1 cellular context compared by ENCODE assay signal in the genomic region with DNA sequence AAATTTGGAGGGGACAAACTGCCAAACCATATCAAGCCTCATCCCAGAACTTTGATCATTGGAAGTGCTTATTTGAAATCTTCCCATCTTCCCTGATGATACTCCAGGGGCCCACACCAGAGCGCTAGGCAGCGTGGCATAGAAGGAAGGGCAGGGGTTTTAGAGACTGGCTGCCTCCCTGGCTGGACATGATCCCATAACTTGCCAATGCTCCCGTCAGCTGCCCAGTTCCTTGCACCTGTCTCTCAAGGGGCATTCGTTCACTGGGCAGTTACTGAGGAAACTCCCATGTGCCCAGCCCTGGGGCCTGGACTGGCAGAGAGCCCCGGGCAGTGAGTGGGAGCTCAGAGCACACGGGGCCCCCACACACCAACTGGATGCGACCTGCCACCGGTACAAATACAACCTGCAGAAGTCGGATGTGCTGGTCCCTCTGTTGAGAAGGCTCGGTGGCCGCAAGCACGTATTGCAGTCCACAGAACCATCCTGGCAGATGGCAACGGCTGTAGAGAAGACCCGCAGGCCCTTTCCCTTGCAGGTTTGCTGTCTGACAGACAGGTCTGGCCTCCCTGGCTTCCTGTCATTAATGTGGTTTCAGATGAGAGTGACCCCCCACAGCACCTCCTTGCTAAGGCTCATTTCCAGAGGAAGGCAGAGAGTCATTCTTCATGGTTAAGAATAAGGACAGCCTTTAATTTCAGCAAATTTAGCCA.
TF ChIP-seq lines count a peak whose summit lies in the region.

No MANE protein-coding gene starts in this region.

TF ChIP-seq in GM23338, 12 proteins besides CTCF, POLR2A, EP300 and RAD21 (continued from another document):
- TF ChIP-seq, protein P1, sequence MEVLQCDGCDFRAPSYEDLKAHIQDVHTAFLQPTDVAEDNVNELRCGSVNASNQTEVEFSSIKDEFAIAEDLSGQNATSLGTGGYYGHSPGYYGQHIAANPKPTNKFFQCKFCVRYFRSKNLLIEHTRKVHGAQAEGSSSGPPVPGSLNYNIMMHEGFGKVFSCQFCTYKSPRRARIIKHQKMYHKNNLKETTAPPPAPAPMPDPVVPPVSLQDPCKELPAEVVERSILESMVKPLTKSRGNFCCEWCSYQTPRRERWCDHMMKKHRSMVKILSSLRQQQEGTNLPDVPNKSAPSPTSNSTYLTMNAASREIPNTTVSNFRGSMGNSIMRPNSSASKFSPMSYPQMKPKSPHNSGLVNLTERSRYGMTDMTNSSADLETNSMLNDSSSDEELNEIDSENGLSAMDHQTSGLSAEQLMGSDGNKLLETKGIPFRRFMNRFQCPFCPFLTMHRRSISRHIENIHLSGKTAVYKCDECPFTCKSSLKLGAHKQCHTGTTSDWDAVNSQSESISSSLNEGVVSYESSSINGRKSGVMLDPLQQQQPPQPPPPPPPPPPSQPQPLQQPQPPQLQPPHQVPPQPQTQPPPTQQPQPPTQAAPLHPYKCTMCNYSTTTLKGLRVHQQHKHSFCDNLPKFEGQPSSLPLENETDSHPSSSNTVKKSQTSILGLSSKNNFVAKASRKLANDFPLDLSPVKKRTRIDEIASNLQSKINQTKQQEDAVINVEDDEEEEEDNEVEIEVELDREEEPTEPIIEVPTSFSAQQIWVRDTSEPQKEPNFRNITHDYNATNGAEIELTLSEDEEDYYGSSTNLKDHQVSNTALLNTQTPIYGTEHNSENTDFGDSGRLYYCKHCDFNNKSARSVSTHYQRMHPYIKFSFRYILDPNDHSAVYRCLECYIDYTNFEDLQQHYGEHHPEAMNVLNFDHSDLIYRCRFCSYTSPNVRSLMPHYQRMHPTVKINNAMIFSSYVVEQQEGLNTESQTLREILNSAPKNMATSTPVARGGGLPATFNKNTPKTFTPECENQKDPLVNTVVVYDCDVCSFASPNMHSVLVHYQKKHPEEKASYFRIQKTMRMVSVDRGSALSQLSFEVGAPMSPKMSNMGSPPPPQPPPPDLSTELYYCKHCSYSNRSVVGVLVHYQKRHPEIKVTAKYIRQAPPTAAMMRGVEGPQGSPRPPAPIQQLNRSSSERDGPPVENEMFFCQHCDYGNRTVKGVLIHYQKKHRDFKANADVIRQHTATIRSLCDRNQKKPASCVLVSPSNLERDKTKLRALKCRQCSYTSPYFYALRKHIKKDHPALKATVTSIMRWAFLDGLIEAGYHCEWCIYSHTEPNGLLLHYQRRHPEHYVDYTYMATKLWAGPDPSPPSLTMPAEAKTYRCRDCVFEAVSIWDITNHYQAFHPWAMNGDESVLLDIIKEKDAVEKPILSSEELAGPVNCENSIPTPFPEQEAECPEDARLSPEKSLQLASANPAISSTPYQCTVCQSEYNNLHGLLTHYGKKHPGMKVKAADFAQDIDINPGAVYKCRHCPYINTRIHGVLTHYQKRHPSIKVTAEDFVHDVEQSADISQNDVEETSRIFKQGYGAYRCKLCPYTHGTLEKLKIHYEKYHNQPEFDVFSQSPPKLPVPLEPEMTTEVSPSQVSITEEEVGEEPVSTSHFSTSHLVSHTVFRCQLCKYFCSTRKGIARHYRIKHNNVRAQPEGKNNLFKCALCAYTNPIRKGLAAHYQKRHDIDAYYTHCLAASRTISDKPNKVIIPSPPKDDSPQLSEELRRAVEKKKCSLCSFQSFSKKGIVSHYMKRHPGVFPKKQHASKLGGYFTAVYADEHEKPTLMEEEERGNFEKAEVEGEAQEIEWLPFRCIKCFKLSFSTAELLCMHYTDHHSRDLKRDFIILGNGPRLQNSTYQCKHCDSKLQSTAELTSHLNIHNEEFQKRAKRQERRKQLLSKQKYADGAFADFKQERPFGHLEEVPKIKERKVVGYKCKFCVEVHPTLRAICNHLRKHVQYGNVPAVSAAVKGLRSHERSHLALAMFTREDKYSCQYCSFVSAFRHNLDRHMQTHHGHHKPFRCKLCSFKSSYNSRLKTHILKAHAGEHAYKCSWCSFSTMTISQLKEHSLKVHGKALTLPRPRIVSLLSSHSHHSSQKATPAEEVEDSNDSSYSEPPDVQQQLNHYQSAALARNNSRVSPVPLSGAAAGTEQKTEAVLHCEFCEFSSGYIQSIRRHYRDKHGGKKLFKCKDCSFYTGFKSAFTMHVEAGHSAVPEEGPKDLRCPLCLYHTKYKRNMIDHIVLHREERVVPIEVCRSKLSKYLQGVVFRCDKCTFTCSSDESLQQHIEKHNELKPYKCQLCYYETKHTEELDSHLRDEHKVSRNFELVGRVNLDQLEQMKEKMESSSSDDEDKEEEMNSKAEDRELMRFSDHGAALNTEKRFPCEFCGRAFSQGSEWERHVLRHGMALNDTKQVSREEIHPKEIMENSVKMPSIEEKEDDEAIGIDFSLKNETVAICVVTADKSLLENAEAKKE (CRISPR knock-in tag; IDR thresholded peaks at IDR 0.05): no peak
- TF ChIP-seq, protein P2, sequence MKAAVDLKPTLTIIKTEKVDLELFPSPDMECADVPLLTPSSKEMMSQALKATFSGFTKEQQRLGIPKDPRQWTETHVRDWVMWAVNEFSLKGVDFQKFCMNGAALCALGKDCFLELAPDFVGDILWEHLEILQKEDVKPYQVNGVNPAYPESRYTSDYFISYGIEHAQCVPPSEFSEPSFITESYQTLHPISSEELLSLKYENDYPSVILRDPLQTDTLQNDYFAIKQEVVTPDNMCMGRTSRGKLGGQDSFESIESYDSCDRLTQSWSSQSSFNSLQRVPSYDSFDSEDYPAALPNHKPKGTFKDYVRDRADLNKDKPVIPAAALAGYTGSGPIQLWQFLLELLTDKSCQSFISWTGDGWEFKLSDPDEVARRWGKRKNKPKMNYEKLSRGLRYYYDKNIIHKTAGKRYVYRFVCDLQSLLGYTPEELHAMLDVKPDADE (IDR thresholded peaks at IDR 0.05): no peak
- TF ChIP-seq NANOG (IDR thresholded peaks at IDR 0.05; ENCODE audit: borderline replicate concordance) (no peak), ZNF114 (CRISPR knock-in tag; IDR thresholded peaks at IDR 0.05) (no peak)
